Comparison of ENCODE assay signal across 15 cellular contexts in the genomic region with DNA sequence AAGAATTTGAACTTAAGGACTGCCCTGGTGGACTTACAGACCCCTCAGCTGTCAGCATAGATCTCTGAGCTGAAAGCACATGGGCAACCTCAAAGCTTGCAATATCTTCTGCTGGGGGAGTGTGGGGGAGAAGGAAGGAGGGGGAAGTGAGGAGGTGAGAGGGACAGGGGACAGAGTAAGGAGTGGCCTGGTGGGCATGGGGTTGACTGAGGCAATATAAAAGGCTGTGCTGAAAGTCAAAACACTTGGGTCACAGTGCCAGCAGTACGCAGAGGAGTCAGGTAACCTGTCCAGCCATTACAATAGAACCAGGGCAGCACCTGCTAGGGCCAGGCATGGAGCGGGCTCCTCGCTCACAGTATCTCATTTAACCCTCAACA. TPM values are rescaled to one million over a fixed set of nuclear protein-coding genes. Genes with fewer than 3 reads are reported as not detected.
DNase-seq lines count a peak whose midpoint lies in the region; ATAC-seq and TF ChIP-seq lines count a peak whose summit lies in the region.
"Had no signal": no experiment of that assay in that cellular context is flagged by ENCODE, and none has a peak within 500 bp of the region (broad histone marks: within the 10 kb centered on the region; RNA-seq: fewer than 3 reads in every experiment).

No MANE protein-coding gene starts in this region.

- H3K4me3 ChIP-seq in HEK293 (ENCODE audit: low read depth, low read length) (no peak overlapping the region), lung (no peak overlapping the region), spleen (no peak overlapping the region), mucosa of descending colon (no peak overlapping the region)
- H3K4me3 ChIP-seq: ovary had no signal

- H3K4me1 ChIP-seq in HEK293 (ENCODE audit: control insufficient read depth, insufficient read depth, low read length) (peaks cover 32% of the 10 kb centered on the region), lung (ENCODE audit: control insufficient read depth in 2 of 2, insufficient read depth in 2 of 2, low read length in 2 of 2) (peaks cover 10 to 22% of the 10 kb centered on the region in 2 donors), spleen (peaks cover 0 to 31% (median 0%) of the 10 kb centered on the region in 6 donors), mucosa of descending colon (ENCODE audit: low read depth) (peaks cover 16% of the 10 kb centered on the region)

- no peak for DNase-seq in chondrocyte (ENCODE audit: low spot score)
- no peak for DNase-seq in lung (ENCODE audit: low spot score)
- DNase-seq in spleen = no peak
- DNase-seq in Ammon's horn (ENCODE audit: low spot score) = no peak
- DNase-seq in mucosa of descending colon = no peak
- DNase-seq in caudate nucleus (lab: John Stamatoyannopoulos, UW) = no peak
- DNase-seq: activated CD4-positive, alpha-beta T cell treated with anti-CD3 and anti-CD28 coated beads, Interleukin-2, amount 10 ng/mL, durations not matched to agents 7 days and 5 days; activated T-cell treated with anti-CD3 and anti-CD28 coated beads, Interleukin-2, amount 50 U/mL, for 4 hours; MM.1S; SHP77 had no signal

- TF ChIP-seq POLR2A in spleen (IDR thresholded peaks at IDR 0.05) = no peak

- ATAC-seq in lung (ENCODE audit: insufficient read depth, low FRiP score) (no peak), mucosa of descending colon (no peak), GM18517 (IDR thresholded peaks at IDR 0.05; ENCODE audit: unreplicated experiment) (no peak)
- ATAC-seq: activated T-cell treated with anti-CD3 and anti-CD28 coated beads, Interleukin-2, amount 50 U/mL, for 4 hours had no signal

- CTCF ChIA-PET in HEK293 (lab: Yijun Ruan, JAX) = interaction anchor here (0.8 to 1.5 kb wide), 2 partner anchors 37 to 43 kb away, joined by 3 to 5 read pairs; a partner anchor contains a TSS

- no peak overlapping the region for H3K4me3 Mint-ChIP-seq in chondrocyte (ENCODE audit: unreplicated experiment)
- H3K4me3 Mint-ChIP-seq: activated CD4-positive, alpha-beta T cell treated with anti-CD3 and anti-CD28 coated beads, Interleukin-2, amount 10 ng/mL, durations not matched to agents 7 days and 5 days; activated T-cell treated with anti-CD3 and anti-CD28 coated beads, Interleukin-2, amount 50 U/mL, for 4 hours; dendritic cell treated with granulocyte-macrophage colony-stimulating factor and Interleukin-4, amounts not matched to agents 40 ng/mL and 50 ng/mL, for 4 days; memory B cell had no signal

- H3K27ac ChIP-seq in HEK293 (ENCODE audit: extremely low read depth, low read depth, low read length) (no peak overlapping the region), lung (ENCODE audit: low read depth in 1 of 2, low read length in 1 of 2) (peak overlapping the region; percentile 39 to 93), spleen (peak overlapping the region in 5 of 8 donors; percentile 6 to 69 (median 47)), caudate nucleus (ENCODE audit: low read depth, low read length) (no peak overlapping the region)

- peaks cover 2% of the 10 kb centered on the region for H3K9me3 Mint-ChIP-seq in chondrocyte (ENCODE audit: low read depth)
- H3K9me3 Mint-ChIP-seq: activated CD4-positive, alpha-beta T cell treated with anti-CD3 and anti-CD28 coated beads, Interleukin-2, amount 10 ng/mL, durations not matched to agents 7 days and 5 days; activated T-cell treated with anti-CD3 and anti-CD28 coated beads, Interleukin-2, amount 50 U/mL, for 4 hours; dendritic cell treated with granulocyte-macrophage colony-stimulating factor and Interleukin-4, amounts not matched to agents 40 ng/mL and 50 ng/mL, for 4 days; memory B cell had no signal

- H3K27me3 Mint-ChIP-seq in chondrocyte (ENCODE audit: low read depth) = no peaks in the 10 kb centered on the region

- TF ChIP-seq CTCF in HEK293 (tag by site-specific recombination; IDR thresholded peaks at IDR 0.05) = no peak
- no peak for TF ChIP-seq CTCF in chondrocyte (IDR thresholded peaks at IDR 0.05)
- TF ChIP-seq CTCF in lung (IDR thresholded peaks at IDR 0.05; ENCODE audit: control extremely low read depth, extremely low read depth) = no peak
- TF ChIP-seq CTCF in spleen (IDR thresholded peaks at IDR 0.05 in 8 of 11, conservative IDR thresholded peaks at IDR 0.05 in 3 of 11) = no peak
- TF ChIP-seq CTCF in mucosa of descending colon (IDR thresholded peaks at IDR 0.05) = no peak

- intact Hi-C loops in spleen (cut with DNase I; ENCODE audit: low total_unique reads) = no loop called here
- intact Hi-C loops in mucosa of descending colon (cut with DNase I, micrococcal nuclease) = no loop called here

- 94% methylated on average over 3 of the region's 3 CpGs for WGBS in lung, 2 donors
- WGBS in spleen, 5 donors = 71 to 91% (median 83%) methylated on average over 3 of the region's 3 CpGs

- H3K27me3 ChIP-seq in lung (ENCODE audit: control insufficient read depth, insufficient read depth) = no peaks in the 10 kb centered on the region
- H3K27me3 ChIP-seq in spleen (replicated peaks in 1 of 7) = peaks cover 0 to 23% (median 0%) of the 10 kb centered on the region in 7 donors
- H3K27me3 ChIP-seq: ovary had no signal

- H3K9me3 ChIP-seq in HEK293 (ENCODE audit: control insufficient read depth, insufficient read depth, low read depth, low read length) = no peaks in the 10 kb centered on the region
- H3K9me3 ChIP-seq in lung (ENCODE audit: control insufficient read depth in 2 of 2, insufficient read depth in 1 of 2, low read length in 1 of 2) = no peaks in the 10 kb centered on the region
- no peaks in the 10 kb centered on the region for H3K9me3 ChIP-seq in spleen
- no peaks in the 10 kb centered on the region for H3K9me3 ChIP-seq in mucosa of descending colon
- H3K9me3 ChIP-seq: ovary had no signal

- H3K27ac Mint-ChIP-seq in chondrocyte (ENCODE audit: unreplicated experiment) = peak overlapping the region; percentile 100
- H3K27ac Mint-ChIP-seq: activated CD4-positive, alpha-beta T cell treated with anti-CD3 and anti-CD28 coated beads, Interleukin-2, amount 10 ng/mL, durations not matched to agents 7 days and 5 days; dendritic cell treated with granulocyte-macrophage colony-stimulating factor and Interleukin-4, amounts not matched to agents 40 ng/mL and 50 ng/mL, for 4 days; memory B cell had no signal

- H3K36me3 ChIP-seq in HEK293 (ENCODE audit: control insufficient read depth in 2 of 2, insufficient read depth in 1 of 2, low read length in 2 of 2) = no peaks in the 10 kb centered on the region
- H3K36me3 ChIP-seq in lung (ENCODE audit: control insufficient read depth in 2 of 2, insufficient read depth in 2 of 2, low read length in 2 of 2) = no peaks in the 10 kb centered on the region
- H3K36me3 ChIP-seq in spleen = no peaks in the 10 kb centered on the region
- H3K36me3 ChIP-seq in mucosa of descending colon (ENCODE audit: low read depth) = no peaks in the 10 kb centered on the region
- H3K36me3 ChIP-seq: ovary had no signal

- H3K36me3 Mint-ChIP-seq in chondrocyte (ENCODE audit: low read depth) = no peaks in the 10 kb centered on the region
- H3K36me3 Mint-ChIP-seq: memory B cell had no signal

- POLR2A ChIA-PET in HEK293 (lab: Yijun Ruan, JAX) = no interaction called here

- H3K4me1 Mint-ChIP-seq in chondrocyte (ENCODE audit: low read depth) = peaks cover 72% of the 10 kb centered on the region
- H3K4me1 Mint-ChIP-seq: activated CD4-positive, alpha-beta T cell treated with anti-CD3 and anti-CD28 coated beads, Interleukin-2, amount 10 ng/mL, durations not matched to agents 7 days and 5 days; memory B cell had no signal

TF ChIP-seq in HEK293, 187 proteins besides CTCF, POLR2A, EP300 and RAD21 (continues in another document):
- TF ChIP-seq ZNF629 (tag by site-specific recombination; IDR thresholded peaks at IDR 0.05) = no peak
- TF ChIP-seq, protein P1, sequence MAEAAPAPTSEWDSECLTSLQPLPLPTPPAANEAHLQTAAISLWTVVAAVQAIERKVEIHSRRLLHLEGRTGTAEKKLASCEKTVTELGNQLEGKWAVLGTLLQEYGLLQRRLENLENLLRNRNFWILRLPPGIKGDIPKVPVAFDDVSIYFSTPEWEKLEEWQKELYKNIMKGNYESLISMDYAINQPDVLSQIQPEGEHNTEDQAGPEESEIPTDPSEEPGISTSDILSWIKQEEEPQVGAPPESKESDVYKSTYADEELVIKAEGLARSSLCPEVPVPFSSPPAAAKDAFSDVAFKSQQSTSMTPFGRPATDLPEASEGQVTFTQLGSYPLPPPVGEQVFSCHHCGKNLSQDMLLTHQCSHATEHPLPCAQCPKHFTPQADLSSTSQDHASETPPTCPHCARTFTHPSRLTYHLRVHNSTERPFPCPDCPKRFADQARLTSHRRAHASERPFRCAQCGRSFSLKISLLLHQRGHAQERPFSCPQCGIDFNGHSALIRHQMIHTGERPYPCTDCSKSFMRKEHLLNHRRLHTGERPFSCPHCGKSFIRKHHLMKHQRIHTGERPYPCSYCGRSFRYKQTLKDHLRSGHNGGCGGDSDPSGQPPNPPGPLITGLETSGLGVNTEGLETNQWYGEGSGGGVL (tag by site-specific recombination; IDR thresholded peaks at IDR 0.05) = peak; percentile 57; the same call in 1 of the 2 replicates
- TF ChIP-seq ZFHX2 (tag by site-specific recombination; conservative IDR thresholded peaks at IDR 0.05) = 0 out of 2 replicates have a peak, but pooled peaks have one; percentile 14
- peak; percentile 81; the same call in 1 of the 2 replicates for TF ChIP-seq ZNF664 (tag by site-specific recombination; IDR thresholded peaks at IDR 0.05)
- no peak for TF ChIP-seq ZNF548 (tag by site-specific recombination; IDR thresholded peaks at IDR 0.05)
- TF ChIP-seq, protein P2, sequence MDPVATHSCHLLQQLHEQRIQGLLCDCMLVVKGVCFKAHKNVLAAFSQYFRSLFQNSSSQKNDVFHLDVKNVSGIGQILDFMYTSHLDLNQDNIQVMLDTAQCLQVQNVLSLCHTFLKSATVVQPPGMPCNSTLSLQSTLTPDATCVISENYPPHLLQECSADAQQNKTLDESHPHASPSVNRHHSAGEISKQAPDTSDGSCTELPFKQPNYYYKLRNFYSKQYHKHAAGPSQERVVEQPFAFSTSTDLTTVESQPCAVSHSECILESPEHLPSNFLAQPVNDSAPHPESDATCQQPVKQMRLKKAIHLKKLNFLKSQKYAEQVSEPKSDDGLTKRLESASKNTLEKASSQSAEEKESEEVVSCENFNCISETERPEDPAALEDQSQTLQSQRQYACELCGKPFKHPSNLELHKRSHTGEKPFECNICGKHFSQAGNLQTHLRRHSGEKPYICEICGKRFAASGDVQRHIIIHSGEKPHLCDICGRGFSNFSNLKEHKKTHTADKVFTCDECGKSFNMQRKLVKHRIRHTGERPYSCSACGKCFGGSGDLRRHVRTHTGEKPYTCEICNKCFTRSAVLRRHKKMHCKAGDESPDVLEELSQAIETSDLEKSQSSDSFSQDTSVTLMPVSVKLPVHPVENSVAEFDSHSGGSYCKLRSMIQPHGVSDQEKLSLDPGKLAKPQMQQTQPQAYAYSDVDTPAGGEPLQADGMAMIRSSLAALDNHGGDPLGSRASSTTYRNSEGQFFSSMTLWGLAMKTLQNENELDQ (tag by site-specific recombination; IDR thresholded peaks at IDR 0.05; ENCODE audit: low read depth) = no peak
- no peak for TF ChIP-seq ZBTB20 (tag by site-specific recombination; IDR thresholded peaks at IDR 0.05)

RNA-seq across cellular contexts. Expression of a gene that starts 43.2 kb away (rescaled TPM):
- total RNA-seq in chondrocyte (24.0 to 39.8 TPM (median 39.0 TPM) in 3 replicates), lung (10 to 100 TPM; 17.9 to 88.4 TPM), spleen (1 to 10 TPM; 3.5 to 8.8 (median 4.9) TPM), mucosa of descending colon (10 to 100 TPM in 1 of 3 donors, 1 to 10 TPM in 2; 1.5 to 23.3 (median 4.7) TPM)
- polyA plus RNA-seq in lung (1 to 10 TPM; 2.2 to 5.6 TPM), spleen (1 to 10 TPM in 2 of 3 donors, under 1 TPM in 1; 0.99 to 1.6 (median 1.4) TPM)
- total RNA-seq: activated CD4-positive, alpha-beta T cell treated with anti-CD3 and anti-CD28 coated beads, Interleukin-2, amount 10 ng/mL, durations not matched to agents 7 days and 5 days had no signal

Comparison
In these comparisons a context has a peak if more than half of its experiments do, and no peak if none do; other contexts are left out.
1. H3K27ac ChIP-seq: peak in lung (2 of 2) and spleen (5 of 8); none in HEK293 (single experiment) and caudate nucleus (single experiment).